Comparison of ENCODE assay signal across 12 cellular contexts in the genomic region with DNA sequence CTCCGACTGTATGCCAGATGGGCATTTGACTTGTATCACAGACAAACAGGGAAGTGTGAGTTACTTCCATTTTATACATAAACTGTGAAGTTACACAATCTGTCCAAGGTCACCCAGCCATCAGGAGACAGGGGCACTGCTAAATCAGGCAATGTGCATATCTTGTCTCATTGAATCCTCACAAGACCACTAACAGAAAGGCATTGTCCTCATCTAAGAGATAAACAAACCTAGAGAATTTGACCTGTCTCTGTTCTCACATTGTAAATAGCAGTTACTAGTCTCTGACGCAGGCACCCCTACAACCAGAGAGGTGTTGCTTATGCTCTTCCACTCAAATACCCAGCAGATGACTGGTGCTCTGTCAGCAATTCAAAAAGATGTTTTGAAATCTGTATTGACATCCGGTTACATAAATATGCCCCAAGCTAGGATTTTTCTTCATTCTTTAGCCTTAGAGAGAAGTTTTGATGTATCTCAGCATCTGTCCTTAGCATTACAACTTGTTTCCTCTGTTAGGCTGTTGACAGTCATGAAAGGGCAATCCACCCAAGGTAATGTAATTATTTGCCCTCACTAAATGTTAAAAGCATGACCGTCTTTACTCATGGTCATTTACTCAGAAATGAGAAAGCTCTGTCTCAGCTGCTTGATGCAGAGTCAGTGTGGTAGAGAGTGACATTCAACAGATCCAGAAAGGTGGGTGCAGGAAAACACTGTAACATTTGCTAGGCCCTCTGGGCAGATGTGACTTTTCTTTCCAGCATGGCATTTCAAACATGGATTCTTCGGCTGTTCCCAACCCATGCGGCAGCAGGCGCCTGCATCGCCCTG. TPM values are rescaled to one million over a fixed set of nuclear protein-coding genes. Genes with fewer than 3 reads are reported as not detected.
DNase-seq lines count a peak whose midpoint lies in the region; ATAC-seq and TF ChIP-seq lines count a peak whose summit lies in the region.
"Had no signal": no experiment of that assay in that cellular context is flagged by ENCODE, and none has a peak within 500 bp of the region (broad histone marks: within the 10 kb centered on the region; RNA-seq: fewer than 3 reads in every experiment).

No MANE protein-coding gene starts in this region.

- H3K9ac ChIP-seq in liver (ENCODE audit: low read depth in 1 of 2, low read length in 2 of 2) = no peak overlapping the region
- no peak overlapping the region for H3K9ac ChIP-seq in endodermal cell (ENCODE audit: extremely low read depth, low read length, poor library complexity, severe bottlenecking)
- H3K9ac ChIP-seq: KMS-11 had no signal

- H3K27ac ChIP-seq in heart right ventricle (peak overlapping the region in 1 of 10 donors; percentile 61), brain microvascular endothelial cell (no peak overlapping the region), liver (ENCODE audit: low read depth in 1 of 2, low read length in 2 of 2) (peak overlapping the region in 1 of 2 donors; percentile 40), endodermal cell (ENCODE audit: low read depth, low read length) (no peak overlapping the region)
- H3K27ac ChIP-seq: KMS-11 had no signal

- no peak for TF ChIP-seq CTCF in heart right ventricle (IDR thresholded peaks at IDR 0.05)
- TF ChIP-seq CTCF in brain microvascular endothelial cell (IDR thresholded peaks at IDR 0.05; ENCODE audit: low read depth, low read length, missing control alignments) = no peak
- no peak for TF ChIP-seq CTCF in liver (IDR thresholded peaks at IDR 0.05; ENCODE audit: low read depth, low read length, missing input control)
- no peak for TF ChIP-seq CTCF in endodermal cell (conservative IDR thresholded peaks at IDR 0.05)

- H3K4me1 ChIP-seq in heart right ventricle (peaks cover 0 to 25% (median 4%) of the 10 kb centered on the region in 9 donors), liver (ENCODE audit: control insufficient read depth in 4 of 4, insufficient read depth in 4 of 4, low read length in 3 of 4) (peaks cover 5 to 8% (median 6%) of the 10 kb centered on the region in 4 donors), endodermal cell (ENCODE audit: control insufficient read depth, insufficient read depth, low read length) (peaks cover 14% of the 10 kb centered on the region)

- ATAC-seq in left cardiac atrium (peak; percentile 27 to 34), heart right ventricle (no peak), HG03354 (IDR thresholded peaks at IDR 0.05; ENCODE audit: poor library complexity, severe bottlenecking, unreplicated experiment) (no peak), GM19452 (IDR thresholded peaks at IDR 0.05; ENCODE audit: unreplicated experiment) (no peak)

- DNase-seq in left cardiac atrium (no peak), heart right ventricle (no peak), brain microvascular endothelial cell (peak; percentile 40), NCI-H1694 treated with DMSO at 0.1 percent for 48 hours (lab: John Stamatoyannopoulos, UW) (no peak), endodermal cell (no peak)
- DNase-seq: activated T-cell treated with anti-CD3 and anti-CD28 coated beads, Interleukin-2, amount 50 U/mL, for 48 hours; right cardiac atrium; stimulated activated CD8-positive, alpha-beta memory T cell treated with anti-CD3 and anti-CD28 coated beads, Interleukin-4, amount 100 ng/mL, for 48 hours had no signal

- in situ Hi-C loops in brain microvascular endothelial cell (cut with HindIII; ENCODE audit: low pct_ligation_motif_present, low sequenced_read_pairs) = no loop called here

- H3K27me3 Mint-ChIP-seq in endodermal cell (ENCODE audit: insufficient read depth) = peaks cover 27% of the 10 kb centered on the region

- no peaks in the 10 kb centered on the region for H3K9me3 Mint-ChIP-seq in endodermal cell

- H3K4me1 Mint-ChIP-seq in endodermal cell = peaks cover 41% of the 10 kb centered on the region

- peak in 1 of 2 donors; percentile 5 for TF ChIP-seq RAD21 in liver (IDR thresholded peaks at IDR 0.05)

- H3K27ac Mint-ChIP-seq in endodermal cell = no peak overlapping the region

- H3K9me3 ChIP-seq in heart right ventricle (no peaks in the 10 kb centered on the region), liver (ENCODE audit: control insufficient read depth in 4 of 4, low read length in 3 of 4) (no peaks in the 10 kb centered on the region), endodermal cell (ENCODE audit: control insufficient read depth, low read length) (no peaks in the 10 kb centered on the region)

- H3K4me3 ChIP-seq in heart right ventricle = no peak overlapping the region
- H3K4me3 ChIP-seq in brain microvascular endothelial cell (ENCODE audit: low read depth, low read length) = no peak overlapping the region
- no peak overlapping the region for H3K4me3 ChIP-seq in liver (ENCODE audit: low read depth in 1 of 3, low read length in 3 of 3)
- H3K4me3 ChIP-seq in endodermal cell (ENCODE audit: low read length) = no peak overlapping the region

- H3K36me3 Mint-ChIP-seq in endodermal cell (ENCODE audit: low read depth) = no peaks in the 10 kb centered on the region

- no peak overlapping the region for H3K4me3 Mint-ChIP-seq in endodermal cell

- intact Hi-C loops in left cardiac atrium (cut with DNase I) (no loop called here), heart right ventricle (cut with DNase I) (no loop called here)

- no peaks in the 10 kb centered on the region for H3K36me3 ChIP-seq in heart right ventricle
- no peaks in the 10 kb centered on the region for H3K36me3 ChIP-seq in brain microvascular endothelial cell (replicated peaks)
- H3K36me3 ChIP-seq in liver (ENCODE audit: control insufficient read depth in 4 of 4, insufficient read depth in 3 of 4, low read depth in 1 of 4, low read length in 3 of 4) = no peaks in the 10 kb centered on the region
- H3K36me3 ChIP-seq in endodermal cell (ENCODE audit: control insufficient read depth, insufficient read depth, low read length) = no peaks in the 10 kb centered on the region

- WGBS in heart right ventricle, 2 donors = 75 to 79% methylated on average over 8 of the region's 8 CpGs
- WGBS in liver = 77% methylated on average over 8 of the region's 8 CpGs
- 90% methylated on average over 6 to 8 of the region's 8 CpGs for WGBS in endodermal cell (ENCODE audit: insufficient coverage in 1 of 2, insufficient read length in 1 of 2), 2 experiments

- no peaks in the 10 kb centered on the region for H3K27me3 ChIP-seq in heart right ventricle
- H3K27me3 ChIP-seq in brain microvascular endothelial cell (replicated peaks) = no peaks in the 10 kb centered on the region
- H3K27me3 ChIP-seq in liver (ENCODE audit: control insufficient read depth in 4 of 4, insufficient read depth in 4 of 4, low read length in 3 of 4) = no peaks in the 10 kb centered on the region
- H3K27me3 ChIP-seq in endodermal cell (ENCODE audit: control insufficient read depth, insufficient read depth, low read length, poor library complexity, severe bottlenecking) = peaks cover 14% of the 10 kb centered on the region

TF ChIP-seq in liver, 16 proteins besides CTCF, POLR2A, EP300 and RAD21:
- TF ChIP-seq FOXA1 (IDR thresholded peaks at IDR 0.05) (peak; percentile 18), JUND (IDR thresholded peaks at IDR 0.05) (no peak), FOXA2 (IDR thresholded peaks at IDR 0.05) (peak; percentile 44), YY1 (IDR thresholded peaks at IDR 0.05) (peak; percentile 66), HNF4A (conservative IDR thresholded peaks at IDR 0.05) (peak in 1 of 2 donors; percentile 22), NR2F2 (IDR thresholded peaks at IDR 0.05) (no peak)

RNA-seq across cellular contexts. Expression of a gene that starts 51.9 kb away (rescaled TPM):
- total RNA-seq in left cardiac atrium (10 to 100 TPM; 13.0 to 13.4 TPM), heart right ventricle (10 to 100 TPM; 11.2 to 13.4 (median 11.6) TPM), liver (10 to 100 TPM; 11.6 to 14.6 TPM), endodermal cell (10 to 100 TPM; 31.0 to 36.4 TPM)
- polyA plus RNA-seq in heart right ventricle (10 to 100 TPM in 1 of 2 donors, 1 to 10 TPM in 1; 7.6 to 14.3 TPM), liver (10 to 100 TPM in 1 of 2 donors, 1 to 10 TPM in 1; 6.5 to 10.2 TPM)
- 27.8 TPM for polyA plus RNA-seq in endodermal cell (2013, experiment 1 of 2)
- 28.0 TPM for polyA plus RNA-seq in endodermal cell (2013, experiment 2 of 2)

Comparison
In these comparisons a context has a peak if more than half of its experiments do, and no peak if none do; other contexts are left out.
1. ATAC-seq: peak in left cardiac atrium (2 of 2); none in heart right ventricle (0 of 8), HG03354 (single experiment) and GM19452 (single experiment).